14 cellular contexts compared by ENCODE assay signal in the genomic region with DNA sequence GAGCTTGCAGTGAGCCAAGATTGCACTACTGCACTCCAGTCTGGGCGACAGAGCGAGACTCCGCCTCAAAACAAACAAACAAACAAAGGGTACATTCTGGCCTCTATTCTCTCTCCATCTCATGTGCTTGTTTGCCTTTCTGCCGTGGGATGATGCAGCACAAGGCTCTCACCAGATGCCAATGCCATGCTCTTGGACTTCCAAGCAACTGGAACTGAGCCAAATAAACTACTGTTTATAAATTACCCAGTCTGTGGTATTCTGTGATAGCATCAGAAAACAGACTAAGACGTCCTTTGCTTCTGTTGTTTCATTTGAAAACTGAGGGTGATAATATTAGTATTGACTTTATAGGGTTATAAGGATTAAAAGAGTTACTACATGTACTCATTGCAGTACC. TPM values are rescaled to one million over a fixed set of nuclear protein-coding genes. Genes with fewer than 3 reads are reported as not detected.
"Had no signal": no experiment of that assay in that cellular context is flagged by ENCODE, and none has a peak within 500 bp of the region (broad histone marks: within the 10 kb centered on the region; RNA-seq: fewer than 3 reads in every experiment).

No MANE protein-coding gene starts in this region.

- H3K27ac Mint-ChIP-seq: endodermal cell had no signal

- H3K27me3 ChIP-seq: brain microvascular endothelial cell, hepatocyte, right atrium auricular region, uterus had no signal

- H3K4me3 ChIP-seq: hepatocyte, right atrium auricular region, skin epidermis, uterus had no signal

- DNase-seq: activated CD4-positive, alpha-beta T cell treated with anti-CD3 and anti-CD28 coated beads, Interleukin-2, amount 50 U/mL, for 1 hour; activated T-cell treated with anti-CD3 and anti-CD28 coated beads for 4 hours; brain microvascular endothelial cell; cerebellar nuclear complex; dermis blood vessel endothelial cell; endodermal cell; erythroblast; left ventricle myocardium superior; uterus had no signal

- H3K36me3 ChIP-seq: brain microvascular endothelial cell, right atrium auricular region, uterus had no signal

- H3K9me3 ChIP-seq: right atrium auricular region, uterus had no signal

- H3K4me2 ChIP-seq: hepatocyte had no signal

- ATAC-seq: activated naive CD4-positive, alpha-beta T cell treated with anti-CD3 and anti-CD28 coated beads, Interleukin-2, amount 50 U/mL, for 72 hours; left ventricle myocardium superior had no signal

- H3K4me3 Mint-ChIP-seq: endodermal cell had no signal

- H3K27ac ChIP-seq: brain microvascular endothelial cell, hepatocyte, right atrium auricular region, skin epidermis, uterus had no signal

- H2AFZ ChIP-seq: hepatocyte had no signal

RNA-seq across cellular contexts. Expression of gene HLA-DMB, which starts 23.9 kb away (rescaled TPM):
- total RNA-seq: myocyte had no signal

RNA-seq across cellular contexts. Expression of gene HLA-DOA, which starts 44.6 kb away (rescaled TPM):
- total RNA-seq: dermis blood vessel endothelial cell, myocyte had no signal
